In the genomic region with DNA sequence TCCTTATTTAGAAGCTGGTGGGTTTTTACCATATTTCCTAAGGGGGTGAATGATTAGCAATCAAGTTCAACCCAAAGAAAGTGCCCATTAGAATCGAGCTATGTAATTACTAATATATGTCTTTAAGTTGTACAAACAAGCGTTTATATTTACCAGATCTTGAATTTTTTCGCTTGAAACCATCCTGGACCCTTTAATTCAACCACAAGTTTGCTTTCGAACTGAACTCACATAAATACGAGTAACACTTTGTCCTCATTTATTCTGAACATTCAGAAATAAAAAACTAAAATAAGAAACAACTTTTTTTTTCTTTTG, we compare ENCODE assay signal across 9 cellular contexts. TPM values are rescaled to one million over a fixed set of nuclear protein-coding genes. Genes with fewer than 3 reads are reported as not detected.
DNase-seq lines count a peak whose midpoint lies in the region; ATAC-seq, FAIRE-seq and TF ChIP-seq lines count a peak whose summit lies in the region.
"Had no signal": no experiment of that assay in that cellular context is flagged by ENCODE, and none has a peak within 500 bp of the region (broad histone marks: within the 10 kb centered on the region; RNA-seq: fewer than 3 reads in every experiment).

No MANE protein-coding gene starts in this region.

- intact Hi-C loops in ascending aorta (cut with DNase I), result loop anchor here (5.0 to 10.0 kb wide), 4 partner anchors 341 to 1064 kb away; partner anchors contain the start of genes CROT, DBF4, DMTF1 and SLC25A40
- intact Hi-C loops in transverse colon (cut with DNase I; ENCODE audit: low total_unique reads), result loop anchor here (10.0 kb wide), 1 partner anchor 854 kb away; no protein-coding TSS in a partner anchor

- 18 to 34% methylated on average over 5 of the region's 5 CpGs for WGBS in transverse colon (ENCODE audit: low coverage in 1 of 2), 2 donors

- peak overlapping the region; percentile 96 for H3K27ac Mint-ChIP-seq in activated T-cell treated with anti-CD3 and anti-CD28 coated beads, Interleukin-2, amount 50 U/mL, for 72 hours
- H3K27ac Mint-ChIP-seq in memory B cell, result peak overlapping the region; percentile 83

- no peak for DNase-seq in activated T-cell treated with anti-CD3 and anti-CD28 coated beads, Interleukin-2, amount 50 U/mL, for 72 hours
- DNase-seq in activated T-cell treated with anti-CD3 and anti-CD28 coated beads for 4 hours (no peak), ascending aorta (ENCODE audit: low spot score in 2 of 2) (no peak), memory B cell (ENCODE audit: low spot score in 2 of 2) (no peak), transverse colon (no peak), GM19239 (ENCODE audit: insufficient read length, low spot score) (no peak), GM10266 (ENCODE audit: extremely low spot score) (no peak)
- DNase-seq: DMS 273 treated with DMSO at 0.1 percent for 48 hours had no signal

- TF ChIP-seq POLR2A in transverse colon (IDR thresholded peaks at IDR 0.05), result no peak

- H3K36me3 ChIP-seq in ascending aorta, result peaks cover 10 to 35% of the 10 kb centered on the region in 2 donors
- peaks cover 0 to 31% (median 13%) of the 10 kb centered on the region in 4 donors for H3K36me3 ChIP-seq in transverse colon

- peak overlapping the region; percentile 96 for H3K4me3 Mint-ChIP-seq in activated T-cell treated with anti-CD3 and anti-CD28 coated beads, Interleukin-2, amount 50 U/mL, for 72 hours
- H3K4me3 Mint-ChIP-seq in memory B cell, result peak overlapping the region; percentile 93

- no peaks in the 10 kb centered on the region for H3K9me3 Mint-ChIP-seq in activated T-cell treated with anti-CD3 and anti-CD28 coated beads, Interleukin-2, amount 50 U/mL, for 72 hours
- H3K9me3 Mint-ChIP-seq in memory B cell, result no peaks in the 10 kb centered on the region

- H3K4me1 ChIP-seq in ascending aorta (peaks cover 6 to 7% of the 10 kb centered on the region in 2 donors), transverse colon (peaks cover 3 to 44% (median 24%) of the 10 kb centered on the region in 4 donors)

- H3K4me3 ChIP-seq in ascending aorta (peak overlapping the region; percentile 82 to 88), transverse colon (peak overlapping the region in 3 of 4 donors; percentile 89 to 93 (median 92))

- peaks cover 31% of the 10 kb centered on the region for H3K4me1 Mint-ChIP-seq in activated T-cell treated with anti-CD3 and anti-CD28 coated beads, Interleukin-2, amount 50 U/mL, for 72 hours (ENCODE audit: low read depth)
- peaks cover 20% of the 10 kb centered on the region for H3K4me1 Mint-ChIP-seq in memory B cell

- no peaks in the 10 kb centered on the region for H3K9me3 ChIP-seq in ascending aorta
- H3K9me3 ChIP-seq in transverse colon, result no peaks in the 10 kb centered on the region

- H3K27me3 Mint-ChIP-seq in activated T-cell treated with anti-CD3 and anti-CD28 coated beads, Interleukin-2, amount 50 U/mL, for 72 hours (ENCODE audit: low read depth), result no peaks in the 10 kb centered on the region
- H3K27me3 Mint-ChIP-seq in memory B cell, result no peaks in the 10 kb centered on the region

- H3K27ac ChIP-seq in ascending aorta (peak overlapping the region; percentile 86 to 89), transverse colon (peak overlapping the region; percentile 92 to 96 (median 93))

- no peaks in the 10 kb centered on the region for H3K27me3 ChIP-seq in ascending aorta
- no peaks in the 10 kb centered on the region for H3K27me3 ChIP-seq in transverse colon

- TF ChIP-seq EP300 in transverse colon (IDR thresholded peaks at IDR 0.05; ENCODE audit: low read depth), result no peak

- TF ChIP-seq CTCF in ascending aorta (IDR thresholded peaks at IDR 0.05), result no peak
- TF ChIP-seq CTCF in transverse colon (IDR thresholded peaks at IDR 0.05), result no peak
- TF ChIP-seq CTCF in GM10266 (IDR thresholded peaks at IDR 0.05; ENCODE audit: control insufficient read depth, insufficient read depth, low read depth, missing control alignments), result no peak

- peaks cover 9 to 15% of the 10 kb centered on the region in 2 donors for H3K36me3 Mint-ChIP-seq in activated T-cell treated with anti-CD3 and anti-CD28 coated beads, Interleukin-2, amount 50 U/mL, for 72 hours (ENCODE audit: insufficient read depth in 2 of 2)
- H3K36me3 Mint-ChIP-seq in memory B cell, result peaks cover 11% of the 10 kb centered on the region

- ATAC-seq in activated T-cell treated with anti-CD3 and anti-CD28 coated beads, Interleukin-2, amount 50 U/mL, for 72 hours (replicated peaks in 1 of 2), result no peak
- ATAC-seq in memory B cell (ENCODE audit: low read depth) (no peak), GM18517 (IDR thresholded peaks at IDR 0.05; ENCODE audit: unreplicated experiment) (no peak)

- in situ Hi-C loops in transverse colon (cut with MboI; ENCODE audit: low pct_ligation_motif_present in 1 of 4, low pct_unique_long_range_greater_than_20kb in 1 of 4, low sequenced_read_pairs in 3 of 4), result no loop called here

- no peak for FAIRE-seq in GM19239 (lab: Jason Lieb, UNC)

RNA-seq across cellular contexts. Expression of gene SRI, which starts 1.5 kb away (rescaled TPM):
- total RNA-seq in activated T-cell treated with anti-CD3 and anti-CD28 coated beads, Interleukin-2, amount 50 U/mL, for 72 hours, result 100 to 1,000 TPM; 105 to 132 TPM
- total RNA-seq in ascending aorta, result 16.7 TPM
- total RNA-seq in transverse colon, result 100 to 1,000 TPM; 163 to 672 (median 475) TPM
